Comparison of ENCODE assay signal across 19 cellular contexts in the genomic region with DNA sequence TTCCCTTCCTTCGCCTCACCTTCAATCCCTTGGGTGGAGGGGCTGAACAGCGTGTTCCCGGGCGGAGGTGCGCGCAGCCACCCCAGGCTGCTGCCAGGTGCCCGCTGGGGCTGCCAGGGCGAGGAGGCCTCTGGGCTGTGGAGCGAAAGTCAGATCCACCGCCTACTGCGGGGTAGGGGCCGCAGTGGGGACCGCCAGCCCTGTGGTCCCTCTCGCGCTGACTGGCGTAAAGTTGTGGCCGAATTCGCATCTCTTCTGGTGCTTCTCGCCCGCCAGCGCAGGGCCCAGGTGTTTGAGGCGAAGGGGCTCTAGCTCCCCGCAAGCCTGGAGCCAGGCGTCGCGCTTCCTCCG. TPM values are rescaled to one million over a fixed set of nuclear protein-coding genes. Genes with fewer than 3 reads are reported as not detected.
A peak's percentile ranks its signal among the peaks of the same experiment; 100 is the strongest.
DNase-seq lines count a peak whose midpoint lies in the region; ATAC-seq and TF ChIP-seq lines count a peak whose summit lies in the region.
"Had no signal": no experiment of that assay in that cellular context is flagged by ENCODE, and none has a peak within 500 bp of the region (broad histone marks: within the 10 kb centered on the region; RNA-seq: fewer than 3 reads in every experiment).

No MANE protein-coding gene starts in this region.

- H3K4me1 Mint-ChIP-seq in CD8-positive, alpha-beta memory T cell: peaks cover 15 to 48% (median 31%) of the 10 kb centered on the region in 3 donors
- H3K4me1 Mint-ChIP-seq in T-cell: peaks cover 22 to 32% (median 31%) of the 10 kb centered on the region in 3 donors

- no peak for DNase-seq in CD8-positive, alpha-beta memory T cell
- DNase-seq in T-cell (no peak), esophagus muscularis mucosa (ENCODE audit: extremely low spot score) (no peak), A673 (ENCODE audit: low spot score) (no peak)
- DNase-seq: activated CD4-positive, alpha-beta memory T cell treated with anti-CD3 and anti-CD28 coated beads for 36 hours; activated effector memory CD4-positive, alpha-beta T cell treated with Interleukin-2 at 50 U/mL for 16 hours; aorta; colonic mucosa; gastrocnemius medialis; lower lobe of right lung; NCI-H1436; NCI-H2227 treated with DMSO at 0.1 percent for 48 hours; NK-92 treated with Interleukin-12 subunit alpha and Interleukin-12 subunit beta, amount 100 ng/mL, for 24 hours had no signal

- peaks cover 30% of the 10 kb centered on the region for H3K4me1 ChIP-seq in CD8-positive, alpha-beta memory T cell (ENCODE audit: insufficient read depth, low read length)
- peaks cover 4 to 25% (median 19%) of the 10 kb centered on the region in 4 donors for H3K4me1 ChIP-seq in esophagus muscularis mucosa
- peaks cover 6% of the 10 kb centered on the region for H3K4me1 ChIP-seq in A673 (ENCODE audit: insufficient read depth, low read length, poor library complexity, severe bottlenecking)
- H3K4me1 ChIP-seq: colonic mucosa had no signal

- no peaks in the 10 kb centered on the region for H3K9me3 ChIP-seq in CD8-positive, alpha-beta memory T cell (ENCODE audit: low read length)
- no peaks in the 10 kb centered on the region for H3K9me3 ChIP-seq in esophagus muscularis mucosa
- H3K9me3 ChIP-seq in neural cell (ENCODE audit: low read length): no peaks in the 10 kb centered on the region
- H3K9me3 ChIP-seq in A673 (ENCODE audit: low read depth, low read length, poor library complexity, severe bottlenecking): no peaks in the 10 kb centered on the region
- H3K9me3 ChIP-seq: colonic mucosa, gastrocnemius medialis, lower lobe of right lung, suprapubic skin had no signal

- TF ChIP-seq EP300 in esophagus muscularis mucosa (IDR thresholded peaks at IDR 0.05) (no peak), neural cell (conservative IDR thresholded peaks at IDR 0.05; ENCODE audit: poor library complexity, severe bottlenecking) (no peak)

- no TSS peak for BruUV-seq in A673 (replicated peaks; lab: Mats Ljungman, UMichigan)

- no peak for TF ChIP-seq RAD21 in neural cell (conservative IDR thresholded peaks at IDR 0.05)

- H3K36me3 Mint-ChIP-seq in CD8-positive, alpha-beta memory T cell: peaks cover 0 to 4% (median 0%) of the 10 kb centered on the region in 3 donors
- H3K36me3 Mint-ChIP-seq in T-cell: no peaks in the 10 kb centered on the region
- H3K36me3 Mint-ChIP-seq: activated CD4-positive, alpha-beta memory T cell treated with anti-CD3 and anti-CD28 coated beads for 36 hours had no signal

- H3K9me3 Mint-ChIP-seq in CD8-positive, alpha-beta memory T cell: peaks cover 0 to 2% (median 0%) of the 10 kb centered on the region in 5 donors
- H3K9me3 Mint-ChIP-seq in T-cell: no peaks in the 10 kb centered on the region
- H3K9me3 Mint-ChIP-seq: activated CD4-positive, alpha-beta memory T cell treated with anti-CD3 and anti-CD28 coated beads for 36 hours had no signal

- H4K20me1 ChIP-seq in neural cell (ENCODE audit: insufficient read depth): no peaks in the 10 kb centered on the region

- intact Hi-C loops in esophagus muscularis mucosa (cut with DNase I): no loop called here
- intact Hi-C loops in A673 (cut with micrococcal nuclease; ENCODE audit: unreplicated experiment): no loop called here

- TF ChIP-seq CTCF in esophagus muscularis mucosa (IDR thresholded peaks at IDR 0.05) (no peak), neural cell (IDR thresholded peaks at IDR 0.05; ENCODE audit: poor library complexity, severe bottlenecking) (no peak), A673 (conservative IDR thresholded peaks at IDR 0.05; ENCODE audit: low read depth, low read length) (no peak)

- H3K4me3 ChIP-seq in CD8-positive, alpha-beta memory T cell (ENCODE audit: low read length): no peak overlapping the region
- H3K4me3 ChIP-seq in esophagus muscularis mucosa: peak overlapping the region; percentile 22 to 38 (median 30)
- H3K4me3 ChIP-seq in neural cell (ENCODE audit: low read length): no peak overlapping the region
- no peak overlapping the region for H3K4me3 ChIP-seq in A673 (ENCODE audit: low read depth, low read length, poor library complexity, severe bottlenecking)
- H3K4me3 ChIP-seq: colonic mucosa, gastrocnemius medialis, lower lobe of right lung, suprapubic skin had no signal

- no peak overlapping the region for H2AFZ ChIP-seq in neural cell (ENCODE audit: low read depth, low read length)

- ATAC-seq in T-cell (replicated peaks in 1 of 4) (peak in 1 of 4 experiments; percentile 19), HG03521 (IDR thresholded peaks at IDR 0.05; ENCODE audit: unreplicated experiment) (no peak), HG03469 (IDR thresholded peaks at IDR 0.05; ENCODE audit: unreplicated experiment) (no peak), GM18505 (IDR thresholded peaks at IDR 0.05; ENCODE audit: unreplicated experiment) (no peak)
- ATAC-seq: gastrocnemius medialis, lower lobe of right lung had no signal

- no peak overlapping the region for H3K4me2 ChIP-seq in neural cell (ENCODE audit: low read length)

- H3F3A ChIP-seq in neural cell (ENCODE audit: insufficient read depth, low read length, poor library complexity, severe bottlenecking): no peaks in the 10 kb centered on the region

- H3K4me3 Mint-ChIP-seq in CD8-positive, alpha-beta memory T cell: peak overlapping the region in 6 of 7 donors; percentile 25 to 76 (median 64)
- peak overlapping the region; percentile 28 to 62 (median 28) for H3K4me3 Mint-ChIP-seq in T-cell
- H3K4me3 Mint-ChIP-seq: activated CD4-positive, alpha-beta memory T cell treated with anti-CD3 and anti-CD28 coated beads for 36 hours had no signal

- no peak overlapping the region for H3K27ac Mint-ChIP-seq in CD8-positive, alpha-beta memory T cell
- H3K27ac Mint-ChIP-seq in T-cell: no peak overlapping the region
- H3K27ac Mint-ChIP-seq: activated CD4-positive, alpha-beta memory T cell treated with anti-CD3 and anti-CD28 coated beads for 36 hours had no signal

- H3K9ac ChIP-seq in neural cell (ENCODE audit: low read length): no peak overlapping the region

- CTCF ChIA-PET in CD8-positive, alpha-beta memory T cell (lab: Charles Lee): no interaction called here
- CTCF ChIA-PET in T-cell (lab: Charles Lee) (no interaction called here), A673 (lab: Charles Lee) (no interaction called here)

- H3K9me2 ChIP-seq in neural cell (ENCODE audit: insufficient read depth, low read length): no peaks in the 10 kb centered on the region

- no peaks in the 10 kb centered on the region for H3K36me3 ChIP-seq in CD8-positive, alpha-beta memory T cell (ENCODE audit: insufficient read depth, low read length)
- H3K36me3 ChIP-seq in esophagus muscularis mucosa: no peaks in the 10 kb centered on the region
- H3K36me3 ChIP-seq in neural cell (ENCODE audit: insufficient read depth, low read length): no peaks in the 10 kb centered on the region
- H3K36me3 ChIP-seq in A673 (ENCODE audit: insufficient read depth, low read length, poor library complexity, severe bottlenecking): no peaks in the 10 kb centered on the region
- H3K36me3 ChIP-seq: colonic mucosa, gastrocnemius medialis, lower lobe of right lung, suprapubic skin had no signal

- TF ChIP-seq POLR2A in esophagus muscularis mucosa (IDR thresholded peaks at IDR 0.05; ENCODE audit: low read depth) (no peak), GM18505 (IDR thresholded peaks at IDR 0.05; ENCODE audit: borderline replicate concordance, extremely low read depth, insufficient read depth, insufficient read length) (no peak)

- no peaks in the 10 kb centered on the region for H3K79me2 ChIP-seq in neural cell (replicated peaks; ENCODE audit: insufficient read depth, low read length)

- H3K27me3 ChIP-seq in CD8-positive, alpha-beta memory T cell (ENCODE audit: insufficient read depth, low read length, poor library complexity, severe bottlenecking): peaks cover 83% of the 10 kb centered on the region
- H3K27me3 ChIP-seq in esophagus muscularis mucosa: peaks cover 0 to 51% (median 2%) of the 10 kb centered on the region in 4 donors
- H3K27me3 ChIP-seq in neural cell (ENCODE audit: insufficient read depth, low read depth, low read length): peaks cover 99% of the 10 kb centered on the region
- no peaks in the 10 kb centered on the region for H3K27me3 ChIP-seq in A673 (replicated peaks; ENCODE audit: insufficient read depth, low read depth, low read length, poor library complexity)

- POLR2A ChIA-PET in CD8-positive, alpha-beta memory T cell (lab: Charles Lee): no interaction called here
- POLR2A ChIA-PET in T-cell (lab: Charles Lee): no interaction called here
- POLR2A ChIA-PET in A673 (lab: Charles Lee; ENCODE audit: low non-redundant PET): no interaction called here

- WGBS in esophagus muscularis mucosa: 63% methylated on average over 12 of the region's 27 CpGs

- H3K27me3 Mint-ChIP-seq in CD8-positive, alpha-beta memory T cell: peaks cover 78 to 97% of the 10 kb centered on the region in 2 donors
- peaks cover 92 to 97% of the 10 kb centered on the region in 2 donors for H3K27me3 Mint-ChIP-seq in T-cell

- H3K27ac ChIP-seq in CD8-positive, alpha-beta memory T cell (ENCODE audit: low read depth, low read length): no peak overlapping the region
- no peak overlapping the region for H3K27ac ChIP-seq in esophagus muscularis mucosa (replicated peaks in 1 of 4)
- no peak overlapping the region for H3K27ac ChIP-seq in neural cell (ENCODE audit: low read length)
- no peak overlapping the region for H3K27ac ChIP-seq in A673 (ENCODE audit: low read depth, low read length, poor library complexity, severe bottlenecking)
- H3K27ac ChIP-seq: colonic mucosa, gastrocnemius medialis, lower lobe of right lung, suprapubic skin had no signal

RNA-seq across cellular contexts. Expression of a gene that starts 6.9 kb away (rescaled TPM):
- total RNA-seq in CD8-positive, alpha-beta memory T cell: 1 to 10 TPM; 1.3 to 1.4 TPM
- polyA plus RNA-seq in CD8-positive, alpha-beta memory T cell: 0.37 TPM
- total RNA-seq in T-cell (1 to 10 TPM in 1 of 5 donors, under 1 TPM in 4; 0.36 to 1.4 (median 0.61) TPM), esophagus muscularis mucosa (1 to 10 TPM in 3 of 4 donors, under 1 TPM in 1; 0.83 to 3.6 (median 2.5) TPM), A673 (2021) (9.6 and 9.8 TPM in 2 replicates)
- not detected in 2 replicates for polyA plus RNA-seq in neural cell
- polyA minus RNA-seq in neural cell: not detected in 2 replicates
- total RNA-seq: colonic mucosa had no signal

RNA-seq across cellular contexts. Expression of a gene that starts 13.9 kb away (rescaled TPM):
- total RNA-seq in CD8-positive, alpha-beta memory T cell: not detected
- polyA plus RNA-seq in CD8-positive, alpha-beta memory T cell: not detected
- total RNA-seq in T-cell (not detected), esophagus muscularis mucosa (1 to 10 TPM in 1 of 4 donors, under 1 TPM in 1, not detected in 2; 0.83 to 2.0 TPM), A673 (2021) (1.6 and 1.9 TPM in 2 replicates)
- polyA plus RNA-seq in neural cell: not detected in 2 replicates
- polyA minus RNA-seq in neural cell: not detected in 2 replicates
- total RNA-seq: activated CD4-positive, alpha-beta memory T cell treated with anti-CD3 and anti-CD28 coated beads for 36 hours; colonic mucosa; endothelial cell of umbilical vein; lower lobe of right lung had no signal
- polyA plus RNA-seq: aorta, endothelial cell of umbilical vein had no signal

RNA-seq across cellular contexts. Expression of a gene that starts 18.5 kb away (rescaled TPM):
- not detected for total RNA-seq in CD8-positive, alpha-beta memory T cell
- polyA plus RNA-seq in CD8-positive, alpha-beta memory T cell: not detected
- total RNA-seq in T-cell (not detected), esophagus muscularis mucosa (under 1 TPM in 3 of 4 donors, not detected in 1; 0.23 to 0.42 (median 0.32) TPM), A673 (2021) (20.8 and 22.3 TPM in 2 replicates)
- polyA plus RNA-seq in neural cell: not detected in 2 replicates
- polyA minus RNA-seq in neural cell: not detected in 2 replicates
- total RNA-seq: activated CD4-positive, alpha-beta memory T cell treated with anti-CD3 and anti-CD28 coated beads for 36 hours had no signal

RNA-seq across cellular contexts. Expression of a gene that starts 38.0 kb away (rescaled TPM):
- not detected for total RNA-seq in CD8-positive, alpha-beta memory T cell
- polyA plus RNA-seq in CD8-positive, alpha-beta memory T cell: not detected
- not detected for total RNA-seq in T-cell
- not detected for total RNA-seq in esophagus muscularis mucosa
- polyA plus RNA-seq in neural cell: not detected in 2 replicates
- polyA minus RNA-seq in neural cell: not detected in 2 replicates
- total RNA-seq in A673 (2021): 10.9 and 11.1 TPM in 2 replicates
- total RNA-seq: activated CD4-positive, alpha-beta memory T cell treated with anti-CD3 and anti-CD28 coated beads for 36 hours; colonic mucosa; lower lobe of right lung had no signal

RNA-seq across cellular contexts. Expression of a gene that starts 46.8 kb away (rescaled TPM):
- not detected for total RNA-seq in CD8-positive, alpha-beta memory T cell
- polyA plus RNA-seq in CD8-positive, alpha-beta memory T cell: not detected
- total RNA-seq in T-cell: not detected
- total RNA-seq in esophagus muscularis mucosa: not detected
- not detected in 2 replicates for polyA plus RNA-seq in neural cell
- not detected in 2 replicates for polyA minus RNA-seq in neural cell
- total RNA-seq in A673 (2021): 21.1 and 22.3 TPM in 2 replicates
- total RNA-seq: activated CD4-positive, alpha-beta memory T cell treated with anti-CD3 and anti-CD28 coated beads for 36 hours; colonic mucosa; lower lobe of right lung had no signal

Comparison
In these comparisons a context has a peak if more than half of its experiments do, and no peak if none do; other contexts are left out.
1. H3K4me3 ChIP-seq: peak in esophagus muscularis mucosa (4 of 4); none in CD8-positive, alpha-beta memory T cell (single experiment), neural cell (single experiment) and A673 (single experiment).
2. RNA of a gene that starts 18.5 kb away (total RNA-seq): 20.8 to 22.3 TPM in A673; 0.23 to 0.42 TPM in esophagus muscularis mucosa, not detected in CD8-positive, alpha-beta memory T cell and not detected in T-cell; every median in the first group is over 10 times any median in the second.